Comparison of ENCODE assay signal across 8 cellular contexts in genomic region chr18:11981383-11981632, GRCh38. TPM values are rescaled to one million over a fixed set of nuclear protein-coding genes. Genes with fewer than 3 reads are reported as not detected.
A peak's percentile ranks its signal among the peaks of the same experiment; 100 is the strongest.
DNase-seq lines count a peak whose midpoint lies in the region; ATAC-seq and TF ChIP-seq lines count a peak whose summit lies in the region.

TSS of gene IMPA2 (plus strand) at chr18:11981507. CDS start at chr18:11981670, 163 bp downstream.

- no peaks in the 10 kb centered on the region for H3K9me3 Mint-ChIP-seq in WTC11

- H3K4me3 Mint-ChIP-seq in WTC11, result peak within 1 kb of the TSS; percentile 96

- DNase-seq in GM06990 (ENCODE audit: extremely low read depth, insufficient read length) (no peak), WTC11 (ENCODE audit: low spot score) (no peak), right atrium auricular region (ENCODE audit: low spot score) (no peak), glomerular visceral epithelial cell (ENCODE audit: extremely low spot score) (no peak), NCI-H82 (lab: John Stamatoyannopoulos, UW) (no peak)
- DNase-seq in stimulated activated CD4-positive, alpha-beta T cell treated with anti-CD3 and anti-CD28 coated beads, Interleukin-2, amount 100 ng/mL, for 24 hours, result no peak

- peak within 1 kb of the TSS; percentile 97 for H3K27ac Mint-ChIP-seq in WTC11

- POLR2A ChIA-PET in WTC11 (lab: Charles Lee), result interaction anchor here (0.6 to 3.2 kb wide), 15 partner anchors 9 to 292 kb away, joined by 3 to 29 read pairs (median 4); partner anchors contain the start of genes GNAL and MPPE1

- H3K4me3 ChIP-seq in GM06990 (replicated peaks; ENCODE audit: low read depth, low read length) (peak within 1 kb of the TSS; percentile 66), right atrium auricular region (peak within 1 kb of the TSS; percentile 81 to 97), skin epidermis (peak within 1 kb of the TSS; percentile 63 to 96 (median 78))

- no peaks in the 10 kb centered on the region for H3K36me3 ChIP-seq in GM06990 (ENCODE audit: control insufficient read depth, insufficient read depth, low read length)
- no peaks in the 10 kb centered on the region for H3K36me3 ChIP-seq in right atrium auricular region

- no peaks in the 10 kb centered on the region for H3K27me3 Mint-ChIP-seq in WTC11 (ENCODE audit: low read depth)

- ATAC-seq in HG02588 (IDR thresholded peaks at IDR 0.05; ENCODE audit: unreplicated experiment), result peak; percentile 40
- no peak for ATAC-seq in WTC11

- H3K4me1 ChIP-seq in right atrium auricular region, result peaks cover 0 to 38% of the 10 kb centered on the region in 2 donors

- H3K27me3 ChIP-seq in GM06990 (replicated peaks; ENCODE audit: control insufficient read depth, insufficient read depth, low read length) (no peaks in the 10 kb centered on the region), right atrium auricular region (no peaks in the 10 kb centered on the region)

- CTCF ChIA-PET in WTC11 (lab: Charles Lee), result interaction anchor here (1.0 to 3.9 kb wide), 17 partner anchors 8 to 396 kb away, joined by 3 to 33 read pairs (median 5); partner anchors contain the start of gene AFG3L2

- H3K27ac ChIP-seq in right atrium auricular region, result peak within 1 kb of the TSS; percentile 92 to 95
- H3K27ac ChIP-seq in skin epidermis, result peak within 1 kb of the TSS; percentile 84 to 97 (median 90)

- 0 out of 2 replicates have a peak, but pooled peaks cover 5% of the 10 kb centered on the region for H3K36me3 Mint-ChIP-seq in WTC11

- H3K9me3 ChIP-seq in right atrium auricular region, result no peaks in the 10 kb centered on the region

- TF ChIP-seq CTCF in GM06990 (IDR thresholded peaks at IDR 0.05; ENCODE audit: insufficient read depth, low read length, poor library complexity, severe bottlenecking), result no peak
- TF ChIP-seq CTCF in WTC11 (IDR thresholded peaks at IDR 0.05), result no peak
- peak in 1 of 2 donors; percentile 9 for TF ChIP-seq CTCF in right atrium auricular region (IDR thresholded peaks at IDR 0.05)

- H3K4me1 Mint-ChIP-seq in WTC11, result peaks cover 58% of the 10 kb centered on the region

TF ChIP-seq in WTC11, 78 proteins besides CTCF, POLR2A, EP300 and RAD21 (continues in another document):
- TF ChIP-seq AR (CRISPR knock-in tag; IDR thresholded peaks at IDR 0.05) (no peak), KAT7 (CRISPR knock-in tag; IDR thresholded peaks at IDR 0.05; ENCODE audit: borderline replicate concordance) (0 out of 2 replicates have a peak, but pooled peaks have one; percentile 36), USF2 (CRISPR knock-in tag; IDR thresholded peaks at IDR 0.05) (peak; percentile 38; the same call in 1 of the 2 replicates), TEAD1 (CRISPR knock-in tag; IDR thresholded peaks at IDR 0.05) (no peak), ZNF532 (CRISPR knock-in tag; IDR thresholded peaks at IDR 0.05; ENCODE audit: borderline replicate concordance) (no peak), JUN (CRISPR knock-in tag; IDR thresholded peaks at IDR 0.05) (no peak), ZNF317 (CRISPR knock-in tag; IDR thresholded peaks at IDR 0.05; ENCODE audit: borderline replicate concordance, low read depth) (no peak), NFATC4 (CRISPR knock-in tag; IDR thresholded peaks at IDR 0.05) (no peak), ZNF281 (CRISPR knock-in tag; IDR thresholded peaks at IDR 0.05) (no peak), CBFB (CRISPR knock-in tag; IDR thresholded peaks at IDR 0.05; ENCODE audit: low read depth) (no peak), NR1H2 (CRISPR knock-in tag; IDR thresholded peaks at IDR 0.05) (no peak), MLX (CRISPR knock-in tag; IDR thresholded peaks at IDR 0.05) (no peak), MYBL2 (CRISPR knock-in tag; IDR thresholded peaks at IDR 0.05) (no peak), ESRRA (CRISPR knock-in tag; IDR thresholded peaks at IDR 0.05; ENCODE audit: borderline replicate concordance) (no peak), SMAD3 (CRISPR knock-in tag; IDR thresholded peaks at IDR 0.05; ENCODE audit: borderline replicate concordance) (no peak), ZNF671 (CRISPR knock-in tag; IDR thresholded peaks at IDR 0.05) (no peak), PRRX2 (CRISPR knock-in tag; IDR thresholded peaks at IDR 0.05) (no peak)

RNA-seq across cellular contexts. Expression of gene IMPA2, which starts in this region (rescaled TPM):
- total RNA-seq in WTC11 (2021) (98.8 to 113 TPM (median 108 TPM) in 3 replicates), right atrium auricular region (10 to 100 TPM; 20.2 to 22.9 TPM)
